ENCODE assay signal across 25 cellular contexts in the genomic region with DNA sequence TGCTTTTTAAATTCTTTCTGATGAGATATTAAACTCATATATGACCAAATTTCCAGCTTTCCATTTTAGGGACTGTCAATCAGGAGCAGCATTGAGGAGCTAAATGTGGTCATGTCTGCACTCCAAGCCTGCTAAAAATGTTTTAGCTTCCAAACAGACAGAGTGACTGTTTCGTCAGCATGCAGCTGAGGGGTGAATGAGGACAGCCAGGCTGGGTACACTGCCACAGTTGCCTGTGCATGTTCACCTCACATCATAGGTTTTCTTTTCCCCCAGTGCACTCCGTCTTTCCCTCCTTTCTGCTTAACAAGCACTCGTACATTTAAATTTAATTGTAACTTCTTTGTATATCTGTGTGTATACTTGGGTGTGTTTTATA.
"Had no signal": no experiment of that assay in that cellular context is flagged by ENCODE, and none has a peak within 500 bp of the region (broad histone marks: within the 10 kb centered on the region; RNA-seq: fewer than 3 reads in every experiment).

No MANE protein-coding gene starts in this region.

- H3K27ac ChIP-seq: colonic mucosa, left lung, sigmoid colon, thyroid gland, upper lobe of left lung, vagina, VCaP had no signal

- H3K36me3 ChIP-seq: colonic mucosa, left lung, sigmoid colon, thyroid gland, upper lobe of left lung, vagina had no signal

- ATAC-seq: left lung; naive thymus-derived CD4-positive, alpha-beta T cell; stimulated activated memory B cell treated with anti-CD40 and anti-IgM and Interleukin-4, amounts not matched to agents 10 μg/mL and 1 μg/mL and 100 μg/mL, for 72 hours; stimulated activated naive CD8-positive, alpha-beta T cell treated with anti-CD3 and anti-CD28 coated beads, Interleukin-15, amount 100 ng/mL, for 72 hours had no signal

- H3K4me1 Mint-ChIP-seq: stimulated activated memory B cell treated with anti-CD40 and anti-IgM and Interleukin-4, amounts not matched to agents 10 μg/mL and 1 μg/mL and 100 μg/mL, for 72 hours had no signal

- H3K4me3 ChIP-seq: colonic mucosa, left lung, sigmoid colon, smooth muscle cell, thyroid gland, upper lobe of left lung, vagina had no signal

- H3K27me3 ChIP-seq: colonic mucosa, left lung, sigmoid colon, thyroid gland, upper lobe of left lung, vagina had no signal

- H3K4me2 ChIP-seq: smooth muscle cell had no signal

- DNase-seq: activated CD4-positive, alpha-beta T cell treated with anti-CD3 and anti-CD28 coated beads for 48 hours; activated CD4-positive, alpha-beta T cell treated with anti-CD3 and anti-CD28 coated beads, Interleukin-2, amount 50 U/mL, for 48 hours; activated CD8-positive, alpha-beta memory T cell treated with anti-CD3 and anti-CD28 coated beads for 24 hours; activated effector memory CD4-positive, alpha-beta T cell treated with Interleukin-2 at 50 U/mL for 16 hours; activated naive CD4-positive, alpha-beta T cell treated with Interleukin-2 at 50 U/mL for 16 hours; cerebellar nuclear complex; colonic mucosa; effector memory CD4-positive, alpha-beta T cell; head of caudate nucleus; kidney glomerular epithelial cell; left lung; naive thymus-derived CD4-positive, alpha-beta T cell; nucleus accumbens; sigmoid colon; stimulated activated CD4-positive, alpha-beta T cell treated with anti-CD3 and anti-CD28 coated beads, Interleukin-1b, Interleukin-23, amount 100 ng/mL, for 48 hours; stimulated activated CD4-positive, alpha-beta T cell treated with anti-CD3 and anti-CD28 coated beads, Interleukin-4, amount 100 ng/mL, for 4 hours; stimulated activated CD8-positive, alpha-beta memory T cell treated with anti-CD3 and anti-CD28 coated beads, Interleukin-4, amount 100 ng/mL, for 48 hours; stimulated activated naive CD8-positive, alpha-beta T cell treated with anti-CD3 and anti-CD28 coated beads, Interleukin-15, amount 100 ng/mL, for 72 hours; thyroid gland; upper lobe of left lung had no signal

- H3K4me1 ChIP-seq: colonic mucosa, left lung, sigmoid colon, thyroid gland, upper lobe of left lung, vagina had no signal

- H3K27ac Mint-ChIP-seq: activated naive CD8-positive, alpha-beta T cell; naive thymus-derived CD4-positive, alpha-beta T cell; stimulated activated memory B cell treated with anti-CD40 and anti-IgM and Interleukin-4, amounts not matched to agents 10 μg/mL and 1 μg/mL and 100 μg/mL, for 72 hours; stimulated activated naive CD8-positive, alpha-beta T cell treated with anti-CD3 and anti-CD28 coated beads, Interleukin-15, amount 100 ng/mL, for 72 hours had no signal

- H3K9me3 ChIP-seq: colonic mucosa, thyroid gland, upper lobe of left lung, vagina had no signal

- H3K4me3 Mint-ChIP-seq: activated naive CD8-positive, alpha-beta T cell; naive thymus-derived CD4-positive, alpha-beta T cell; stimulated activated memory B cell treated with anti-CD40 and anti-IgM and Interleukin-4, amounts not matched to agents 10 μg/mL and 1 μg/mL and 100 μg/mL, for 72 hours; stimulated activated naive CD8-positive, alpha-beta T cell treated with anti-CD3 and anti-CD28 coated beads, Interleukin-15, amount 100 ng/mL, for 72 hours had no signal

- H3K27me3 Mint-ChIP-seq: activated naive CD8-positive, alpha-beta T cell; stimulated activated naive CD8-positive, alpha-beta T cell treated with anti-CD3 and anti-CD28 coated beads, Interleukin-15, amount 100 ng/mL, for 72 hours had no signal
